24 cellular contexts compared by ENCODE assay signal in genomic region chr14:100117026-100117425, GRCh38. TPM values are rescaled to one million over a fixed set of nuclear protein-coding genes. Genes with fewer than 3 reads are reported as not detected.
DNase-seq lines count a peak whose midpoint lies in the region; ATAC-seq and TF ChIP-seq lines count a peak whose summit lies in the region.
"Had no signal": no experiment of that assay in that cellular context is flagged by ENCODE, and none has a peak within 500 bp of the region (broad histone marks: within the 10 kb centered on the region; RNA-seq: fewer than 3 reads in every experiment).

No MANE protein-coding gene starts in this region.

- no peak overlapping the region for H3K14ac ChIP-seq in trophoblast cell (ENCODE audit: low read length)

- peaks cover 42% of the 10 kb centered on the region for H3K36me3 Mint-ChIP-seq in activated CD8-positive, alpha-beta T cell treated with anti-CD3 and anti-CD28 coated beads for 36 hours (ENCODE audit: low read depth)
- peaks cover 76% of the 10 kb centered on the region for H3K36me3 Mint-ChIP-seq in activated CD8-positive, alpha-beta T cell treated with anti-CD3 and anti-CD28 coated beads, Interleukin-2, amount 10 ng/mL, durations not matched to agents 7 days and 5 days (ENCODE audit: low read depth)
- peaks cover 68% of the 10 kb centered on the region for H3K36me3 Mint-ChIP-seq in activated T-helper 2 cell treated with anti-CD3 and anti-CD28 coated beads, Interferon-gamma antibody, Interleukin-2, Interleukin-4, amounts not matched to agents 10 μg/mL and 5 μg/mL and 100 μg/mL, durations not matched to agents 14 hours and 24 hours and 36 hours (ENCODE audit: low read depth)

- H3K27me3 ChIP-seq in layer of hippocampus (ENCODE audit: control insufficient read depth, insufficient read depth, low read length): no peaks in the 10 kb centered on the region
- no peaks in the 10 kb centered on the region for H3K27me3 ChIP-seq in trophoblast cell (ENCODE audit: insufficient read depth, low read length)

- no peaks in the 10 kb centered on the region for H3K36me3 ChIP-seq in trophoblast cell (ENCODE audit: control insufficient read depth in 1 of 2, insufficient read depth in 2 of 2, low read length in 2 of 2)

- H3K9me3 ChIP-seq in trophoblast cell (ENCODE audit: insufficient read depth, low read depth, low read length): no peaks in the 10 kb centered on the region

- H3K4me3 ChIP-seq in trophoblast cell (ENCODE audit: low read depth, low read length): no peak overlapping the region
- H3K4me3 ChIP-seq: PC-9 had no signal

- ATAC-seq in activated CD8-positive, alpha-beta T cell treated with anti-CD3 and anti-CD28 coated beads for 36 hours: no peak
- ATAC-seq in activated CD8-positive, alpha-beta T cell treated with anti-CD3 and anti-CD28 coated beads, Interleukin-2, amount 10 ng/mL, durations not matched to agents 7 days and 5 days: no peak
- ATAC-seq in omental fat pad (ENCODE audit: low FRiP score) (no peak), GM21367 (IDR thresholded peaks at IDR 0.05; ENCODE audit: unreplicated experiment) (no peak)
- ATAC-seq: left colon had no signal

- no peak overlapping the region for H4K91ac ChIP-seq in trophoblast cell (ENCODE audit: low read depth, low read length)

- WGBS in trophoblast cell (ENCODE audit: extremely low coverage, insufficient coverage, insufficient read length): no CpG with 5 or more reads among the region's 10 CpGs

- H3K9me3 Mint-ChIP-seq in activated CD8-positive, alpha-beta T cell treated with anti-CD3 and anti-CD28 coated beads for 36 hours: no peaks in the 10 kb centered on the region
- no peaks in the 10 kb centered on the region for H3K9me3 Mint-ChIP-seq in activated CD8-positive, alpha-beta T cell treated with anti-CD3 and anti-CD28 coated beads, Interleukin-2, amount 10 ng/mL, durations not matched to agents 7 days and 5 days (ENCODE audit: insufficient read depth)
- H3K9me3 Mint-ChIP-seq in activated T-helper 2 cell treated with anti-CD3 and anti-CD28 coated beads, Interferon-gamma antibody, Interleukin-2, Interleukin-4, amounts not matched to agents 10 μg/mL and 5 μg/mL and 100 μg/mL, durations not matched to agents 14 hours and 24 hours and 36 hours: no peaks in the 10 kb centered on the region

- no peak for TF ChIP-seq CTCF in activated CD8-positive, alpha-beta T cell treated with anti-CD3 and anti-CD28 coated beads for 36 hours (IDR thresholded peaks at IDR 0.05)
- TF ChIP-seq CTCF in omental fat pad (IDR thresholded peaks at IDR 0.05): no peak

- no peak overlapping the region for H3K23ac ChIP-seq in trophoblast cell (ENCODE audit: low read length)

- no peak overlapping the region for H3K4me2 ChIP-seq in trophoblast cell (ENCODE audit: low read length)
- H3K4me2 ChIP-seq: PC-9 had no signal

- intact Hi-C loops in activated CD8-positive, alpha-beta T cell treated with anti-CD3 and anti-CD28 coated beads for 36 hours (cut with micrococcal nuclease): no loop called here
- intact Hi-C loops in activated T-helper 2 cell treated with anti-CD3 and anti-CD28 coated beads, Interferon-gamma antibody, Interleukin-2, Interleukin-4, amounts not matched to agents 10 μg/mL and 5 μg/mL and 100 μg/mL, durations not matched to agents 14 hours and 24 hours and 36 hours (cut with micrococcal nuclease): no loop called here

- H3K4me1 ChIP-seq in trophoblast cell (ENCODE audit: control insufficient read depth in 1 of 2, insufficient read depth in 2 of 2, low read length in 2 of 2): peaks cover 0 to 5% of the 10 kb centered on the region in 2 experiments

- no peaks in the 10 kb centered on the region for H3K79me2 ChIP-seq in trophoblast cell (ENCODE audit: control insufficient read depth, insufficient read depth, low read length, poor library complexity)

- H3K9ac ChIP-seq in trophoblast cell (ENCODE audit: low read length): no peak overlapping the region

- no peak for DNase-seq in activated CD8-positive, alpha-beta T cell treated with anti-CD3 and anti-CD28 coated beads for 36 hours
- DNase-seq in activated CD8-positive, alpha-beta T cell treated with anti-CD3 and anti-CD28 coated beads, Interleukin-2, amount 10 ng/mL, durations not matched to agents 7 days and 5 days: no peak
- no peak for DNase-seq in activated T-helper 2 cell treated with anti-CD3 and anti-CD28 coated beads, Interferon-gamma antibody, Interleukin-2, Interleukin-4, amounts not matched to agents 10 μg/mL and 5 μg/mL and 100 μg/mL, durations not matched to agents 14 hours and 24 hours and 36 hours (ENCODE audit: low spot score)
- DNase-seq in substantia nigra (lab: John Stamatoyannopoulos, UW): peak in 1 of 49 donors; percentile 73
- no peak for DNase-seq in omental fat pad (ENCODE audit: low spot score)
- no peak for DNase-seq in trophoblast cell
- DNase-seq: activated CD4-positive, alpha-beta T cell treated with anti-CD3 and anti-CD28 coated beads for 4 hours; activated gamma-delta T cell; amniotic stem cell; COR-L47; dermis blood vessel endothelial cell; glutamatergic neuron; left colon; NCI-H1092 treated with DMSO at 0.1 percent for 48 hours; NCI-H2029; PC-9; SHP77; SW 1271 had no signal

- CTCF ChIA-PET in activated CD8-positive, alpha-beta T cell treated with anti-CD3 and anti-CD28 coated beads for 36 hours (lab: Charles Lee): interaction anchor here (0.7 to 29.8 kb wide), 5 partner anchors 9 to 76 kb away, joined by 3 to 913 read pairs (median 4); partner anchors contain the start of gene EVL
- CTCF ChIA-PET in activated CD8-positive, alpha-beta T cell treated with anti-CD3 and anti-CD28 coated beads, Interleukin-2, amount 10 ng/mL, durations not matched to agents 7 days and 5 days (lab: Charles Lee): interaction anchor here (1.6 kb wide), 1 partner anchor 9 kb away, joined by 7 read pairs; no protein-coding TSS in a partner anchor

- peak overlapping the region; percentile 86 for H3K27ac Mint-ChIP-seq in activated CD8-positive, alpha-beta T cell treated with anti-CD3 and anti-CD28 coated beads for 36 hours
- H3K27ac Mint-ChIP-seq in activated CD8-positive, alpha-beta T cell treated with anti-CD3 and anti-CD28 coated beads, Interleukin-2, amount 10 ng/mL, durations not matched to agents 7 days and 5 days: no peak overlapping the region
- peak overlapping the region; percentile 17 for H3K27ac Mint-ChIP-seq in activated T-helper 2 cell treated with anti-CD3 and anti-CD28 coated beads, Interferon-gamma antibody, Interleukin-2, Interleukin-4, amounts not matched to agents 10 μg/mL and 5 μg/mL and 100 μg/mL, durations not matched to agents 14 hours and 24 hours and 36 hours
- H3K27ac Mint-ChIP-seq: progenitor cell of endocrine pancreas had no signal

- H3K27ac ChIP-seq in layer of hippocampus (ENCODE audit: low read depth, low read length) (peak overlapping the region; percentile 99), substantia nigra (ENCODE audit: low read depth, low read length, poor library complexity, severe bottlenecking) (peak overlapping the region; percentile 99), trophoblast cell (ENCODE audit: low read depth, low read length) (no peak overlapping the region)
- H3K27ac ChIP-seq: HL-60, PC-9 had no signal

- H2AFZ ChIP-seq in trophoblast cell (ENCODE audit: insufficient read depth, low read length, poor library complexity): no peak overlapping the region
- H2AFZ ChIP-seq: PC-9 had no signal

- H4K8ac ChIP-seq in trophoblast cell (ENCODE audit: low read depth, low read length): no peak overlapping the region

- H2AK5ac ChIP-seq in trophoblast cell (ENCODE audit: low read length): no peak overlapping the region

- H4K12ac ChIP-seq in trophoblast cell (ENCODE audit: low read depth, low read length): no peak overlapping the region

- H2BK12ac ChIP-seq in trophoblast cell (ENCODE audit: low read length): no peak overlapping the region

- peaks cover 42% of the 10 kb centered on the region for H3K4me1 Mint-ChIP-seq in activated CD8-positive, alpha-beta T cell treated with anti-CD3 and anti-CD28 coated beads for 36 hours (ENCODE audit: low read depth)
- peaks cover 31% of the 10 kb centered on the region for H3K4me1 Mint-ChIP-seq in activated CD8-positive, alpha-beta T cell treated with anti-CD3 and anti-CD28 coated beads, Interleukin-2, amount 10 ng/mL, durations not matched to agents 7 days and 5 days (ENCODE audit: low read depth)
- H3K4me1 Mint-ChIP-seq in activated T-helper 2 cell treated with anti-CD3 and anti-CD28 coated beads, Interferon-gamma antibody, Interleukin-2, Interleukin-4, amounts not matched to agents 10 μg/mL and 5 μg/mL and 100 μg/mL, durations not matched to agents 14 hours and 24 hours and 36 hours (ENCODE audit: low read depth): peaks cover 23% of the 10 kb centered on the region

- H3K18ac ChIP-seq in trophoblast cell (ENCODE audit: low read length): no peak overlapping the region

- H2BK5ac ChIP-seq in trophoblast cell (ENCODE audit: low read depth, low read length, poor library complexity): no peak overlapping the region

- H2BK120ac ChIP-seq in trophoblast cell (ENCODE audit: insufficient read depth, low read length, poor library complexity): no peak overlapping the region

- H3K4ac ChIP-seq in trophoblast cell (ENCODE audit: low read depth, low read length): no peak overlapping the region

- H3K27me3 Mint-ChIP-seq in activated CD8-positive, alpha-beta T cell treated with anti-CD3 and anti-CD28 coated beads for 36 hours: no peaks in the 10 kb centered on the region
- no peaks in the 10 kb centered on the region for H3K27me3 Mint-ChIP-seq in activated CD8-positive, alpha-beta T cell treated with anti-CD3 and anti-CD28 coated beads, Interleukin-2, amount 10 ng/mL, durations not matched to agents 7 days and 5 days (ENCODE audit: low read depth)
- no peaks in the 10 kb centered on the region for H3K27me3 Mint-ChIP-seq in activated T-helper 2 cell treated with anti-CD3 and anti-CD28 coated beads, Interferon-gamma antibody, Interleukin-2, Interleukin-4, amounts not matched to agents 10 μg/mL and 5 μg/mL and 100 μg/mL, durations not matched to agents 14 hours and 24 hours and 36 hours (ENCODE audit: low read depth)
- H3K27me3 Mint-ChIP-seq: progenitor cell of endocrine pancreas had no signal

- POLR2A ChIA-PET in activated CD8-positive, alpha-beta T cell treated with anti-CD3 and anti-CD28 coated beads for 36 hours (lab: Charles Lee): interaction anchor here (0.9 to 2.6 kb wide), 5 partner anchors 9 to 63 kb away, joined by 3 to 8 read pairs (median 4); no protein-coding TSS in a partner anchor
- POLR2A ChIA-PET in activated CD8-positive, alpha-beta T cell treated with anti-CD3 and anti-CD28 coated beads, Interleukin-2, amount 10 ng/mL, durations not matched to agents 7 days and 5 days (lab: Charles Lee): no interaction called here

- no peaks in the 10 kb centered on the region for H3K79me1 ChIP-seq in trophoblast cell (ENCODE audit: low read length)

- no peak overlapping the region for H3K4me3 Mint-ChIP-seq in activated CD8-positive, alpha-beta T cell treated with anti-CD3 and anti-CD28 coated beads for 36 hours
- H3K4me3 Mint-ChIP-seq in activated CD8-positive, alpha-beta T cell treated with anti-CD3 and anti-CD28 coated beads, Interleukin-2, amount 10 ng/mL, durations not matched to agents 7 days and 5 days: no peak overlapping the region
- no peak overlapping the region for H3K4me3 Mint-ChIP-seq in activated T-helper 2 cell treated with anti-CD3 and anti-CD28 coated beads, Interferon-gamma antibody, Interleukin-2, Interleukin-4, amounts not matched to agents 10 μg/mL and 5 μg/mL and 100 μg/mL, durations not matched to agents 14 hours and 24 hours and 36 hours (ENCODE audit: low read depth)

RNA-seq across cellular contexts. Expression of gene DEGS2, which starts 42.4 kb away (rescaled TPM):
- total RNA-seq in activated CD8-positive, alpha-beta T cell treated with anti-CD3 and anti-CD28 coated beads for 36 hours: 1 to 10 TPM; 2.6 to 3.1 TPM
- total RNA-seq in activated CD8-positive, alpha-beta T cell treated with anti-CD3 and anti-CD28 coated beads, Interleukin-2, amount 10 ng/mL, durations not matched to agents 7 days and 5 days: under 1 TPM; 0.05 to 0.39 TPM
- total RNA-seq in activated T-helper 2 cell treated with anti-CD3 and anti-CD28 coated beads, Interferon-gamma antibody, Interleukin-2, Interleukin-4, amounts not matched to agents 10 μg/mL and 5 μg/mL and 100 μg/mL, durations not matched to agents 14 hours and 24 hours and 36 hours: 0.16 and 0.41 TPM in 2 replicates
- under 1 TPM in 3 of 4 donors, not detected in 1; 0.19 to 0.79 (median 0.19) TPM for total RNA-seq in omental fat pad
- 4.2 and 4.6 TPM in 2 replicates for polyA plus RNA-seq in trophoblast cell (2013)
- total RNA-seq: A172, endothelial cell of umbilical vein had no signal

RNA-seq across cellular contexts. Expression of gene EVL, which starts 51.8 kb away (rescaled TPM):
- 100 to 1,000 TPM; 340 to 351 TPM for total RNA-seq in activated CD8-positive, alpha-beta T cell treated with anti-CD3 and anti-CD28 coated beads for 36 hours
- total RNA-seq in activated CD8-positive, alpha-beta T cell treated with anti-CD3 and anti-CD28 coated beads, Interleukin-2, amount 10 ng/mL, durations not matched to agents 7 days and 5 days: 100 to 1,000 TPM; 863 to 926 TPM
- 255 TPM in 2 replicates for total RNA-seq in activated T-helper 2 cell treated with anti-CD3 and anti-CD28 coated beads, Interferon-gamma antibody, Interleukin-2, Interleukin-4, amounts not matched to agents 10 μg/mL and 5 μg/mL and 100 μg/mL, durations not matched to agents 14 hours and 24 hours and 36 hours
- total RNA-seq in omental fat pad: 100 to 1,000 TPM in 1 of 4 donors, 10 to 100 TPM in 3; 33.7 to 148 (median 56.1) TPM
- 31.4 and 32.7 TPM in 2 replicates for polyA plus RNA-seq in trophoblast cell (2013)
